ENCODE assay signal across 15 cellular contexts in the genomic region with DNA sequence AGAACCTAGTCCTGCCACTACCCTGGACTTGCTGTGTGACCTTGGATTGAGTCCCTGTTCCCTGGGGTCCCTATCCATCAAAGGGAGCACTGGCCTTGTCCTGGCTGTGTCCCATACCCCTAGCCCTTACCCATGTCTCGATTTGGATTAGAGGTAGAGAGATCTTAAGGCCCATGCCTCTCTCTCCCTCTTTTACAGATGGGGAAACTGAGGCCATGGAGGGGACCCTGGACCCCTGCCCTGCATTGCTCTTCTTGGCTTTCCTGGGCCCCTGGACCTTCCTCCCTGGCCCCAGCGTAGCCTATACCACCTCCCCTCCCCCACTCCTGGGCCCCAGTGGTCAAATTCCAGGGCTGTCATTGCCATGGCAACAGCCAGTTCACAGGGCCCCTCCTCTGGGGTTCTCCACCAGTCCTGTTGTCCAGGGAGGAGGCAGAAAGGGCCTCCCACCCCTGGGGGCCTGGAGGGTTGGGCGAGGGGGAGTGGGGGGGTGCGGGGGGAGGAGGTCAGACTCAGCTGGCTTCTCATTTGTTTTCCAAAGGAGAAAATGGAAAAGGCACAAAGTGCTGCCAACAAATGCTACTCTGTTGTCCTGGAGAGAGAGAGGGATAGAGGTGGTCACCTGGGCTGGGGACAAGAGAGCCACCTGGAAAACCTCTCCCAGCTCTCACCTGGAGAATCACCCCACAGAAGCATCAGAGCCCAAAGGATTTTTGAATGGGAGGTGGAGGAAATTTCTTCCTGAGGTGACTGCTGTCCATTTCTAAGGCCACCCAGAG. TPM values are rescaled to one million over a fixed set of nuclear protein-coding genes. Genes with fewer than 3 reads are reported as not detected.
DNase-seq lines count a peak whose midpoint lies in the region; ATAC-seq and TF ChIP-seq lines count a peak whose summit lies in the region.
"Had no signal": no experiment of that assay in that cellular context is flagged by ENCODE, and none has a peak within 500 bp of the region (broad histone marks: within the 10 kb centered on the region; RNA-seq: fewer than 3 reads in every experiment).

No MANE protein-coding gene starts in this region.

- CTCF ChIA-PET in SK-N-SH (lab: Yijun Ruan, JAX) = interaction anchor here (0.7 to 17.6 kb wide), 11 partner anchors 9 to 94 kb away, joined by 3 to 223 read pairs (median 3); a partner anchor contains a TSS

- in situ Hi-C loops in GM13977 (cut with MboI; ENCODE audit: low pct_unique_long_range_greater_than_20kb, low sequenced_read_pairs, unreplicated experiment) = no loop called here

- peaks cover 72 to 73% of the 10 kb centered on the region in 2 experiments for H3K4me1 ChIP-seq in SK-N-SH (ENCODE audit: control insufficient read depth in 1 of 2, insufficient read depth in 2 of 2, low read depth in 1 of 2, low read length in 1 of 2)
- H3K4me1 ChIP-seq in esophagus (ENCODE audit: control insufficient read depth in 2 of 2, insufficient read depth in 2 of 2, low read length in 1 of 2) = peaks cover 4 to 5% of the 10 kb centered on the region in 2 donors
- peaks cover 87% of the 10 kb centered on the region for H3K4me1 ChIP-seq in muscle layer of colon (ENCODE audit: insufficient read depth, low read length)
- peaks cover 77% of the 10 kb centered on the region for H3K4me1 ChIP-seq in upper lobe of right lung

- peak overlapping the region; percentile 80 for H3K4me2 ChIP-seq in SK-N-SH

- TF ChIP-seq CTCF in SK-N-SH (IDR thresholded peaks at IDR 0.05) = no peak
- no peak for TF ChIP-seq CTCF in upper lobe of right lung (IDR thresholded peaks at IDR 0.05)
- no peak for TF ChIP-seq CTCF in GM13977 (IDR thresholded peaks at IDR 0.05; ENCODE audit: extremely low read depth, insufficient read depth, missing control alignments)

- no peak for ATAC-seq in SK-N-SH treated with all-trans-retinoic acid at 6 μM for 48 hours
- ATAC-seq in upper lobe of right lung = no peak
- ATAC-seq in GM18517 (IDR thresholded peaks at IDR 0.05; ENCODE audit: unreplicated experiment) = no peak
- ATAC-seq: left lobe of liver, T-cell had no signal

- H3K9me3 ChIP-seq in SK-N-SH (no peaks in the 10 kb centered on the region), esophagus (ENCODE audit: control insufficient read depth in 2 of 2, insufficient read depth in 1 of 2, low read depth in 1 of 2, low read length in 1 of 2) (no peaks in the 10 kb centered on the region), muscle layer of colon (ENCODE audit: low read length) (no peaks in the 10 kb centered on the region), upper lobe of right lung (no peaks in the 10 kb centered on the region)

- TF ChIP-seq EP300 in SK-N-SH (IDR thresholded peaks at IDR 0.05; ENCODE audit: borderline replicate concordance in 1 of 2, low read depth in 1 of 2, low read length in 1 of 2) = no peak

- POLR2A ChIA-PET in SK-N-SH (lab: Yijun Ruan, JAX) = interaction anchor here (0.7 kb wide), 1 partner anchor 19 kb away, joined by 3 read pairs; no protein-coding TSS in a partner anchor

- H3K4me3 ChIP-seq in SK-N-SH (ENCODE audit: low read depth in 2 of 2, low read length in 1 of 2) = no peak overlapping the region
- no peak overlapping the region for H3K4me3 ChIP-seq in esophagus (ENCODE audit: low read depth in 1 of 2, low read length in 2 of 2)
- H3K4me3 ChIP-seq in muscle layer of colon (ENCODE audit: low read depth in 1 of 2, low read length in 2 of 2) = no peak overlapping the region
- no peak overlapping the region for H3K4me3 ChIP-seq in upper lobe of right lung

- TF ChIP-seq RAD21 in SK-N-SH (IDR thresholded peaks at IDR 0.05; ENCODE audit: low read length) = no peak

- 40% methylated on average over 3 of the region's 4 CpGs for WGBS in SK-N-SH (ENCODE audit: low lambda C conversion rate)
- WGBS in esophagus, 2 donors = 56 to 58% methylated on average over 2 to 4 of the region's 4 CpGs

- H3K27ac ChIP-seq in SK-N-SH (ENCODE audit: low read depth in 2 of 2, low read length in 1 of 2) (peak overlapping the region; percentile 68 to 98; a peak in 3 of 4 replicates), esophagus (ENCODE audit: low read depth in 2 of 2, low read length in 1 of 2) (peak overlapping the region; percentile 26 to 55), muscle layer of colon (ENCODE audit: low read depth, low read length) (peak overlapping the region; percentile 91), upper lobe of right lung (peak overlapping the region; percentile 26)

- DNase-seq in SK-N-SH (peak; percentile 67), upper lobe of right lung (no peak), cerebellar nuclear complex (lab: John Stamatoyannopoulos, UW) (no peak), GM13977 (ENCODE audit: low spot score) (no peak)
- DNase-seq: effector CD4-positive, alpha-beta T cell; GDM1; NCI-H524; stimulated activated CD4-positive, alpha-beta T cell treated with anti-CD3 and anti-CD28 coated beads, Interleukin-15, amount 100 ng/mL, for 24 hours; substantia nigra; T-cell had no signal

- H3K9ac ChIP-seq in SK-N-SH (no peak overlapping the region; the same call in 1 of the 2 replicates), muscle layer of colon (ENCODE audit: low read length) (no peak overlapping the region)

- peaks cover 18% of the 10 kb centered on the region for H4K20me1 ChIP-seq in SK-N-SH (ENCODE audit: insufficient read depth)

- intact Hi-C loops in upper lobe of right lung (cut with DNase I) = no loop called here

- H3K79me2 ChIP-seq in SK-N-SH (ENCODE audit: insufficient read depth) = peaks cover 91% of the 10 kb centered on the region

- H2AFZ ChIP-seq in SK-N-SH (ENCODE audit: low read depth) = no peak overlapping the region

- H3K36me3 ChIP-seq in SK-N-SH (replicated peaks in 1 of 2; ENCODE audit: control insufficient read depth in 1 of 2, insufficient read depth in 2 of 2, low read length in 1 of 2) = peaks cover 0 to 5% of the 10 kb centered on the region in 2 experiments
- no peaks in the 10 kb centered on the region for H3K36me3 ChIP-seq in esophagus (ENCODE audit: control insufficient read depth in 2 of 2, insufficient read depth in 2 of 2, low read length in 1 of 2)
- H3K36me3 ChIP-seq in muscle layer of colon (ENCODE audit: insufficient read depth, low read length) = no peaks in the 10 kb centered on the region
- H3K36me3 ChIP-seq in upper lobe of right lung = no peaks in the 10 kb centered on the region

- no peaks in the 10 kb centered on the region for H3K9me2 ChIP-seq in SK-N-SH

- H3F3A ChIP-seq in SK-N-SH (replicated peaks; ENCODE audit: insufficient read depth) = peaks cover 51% of the 10 kb centered on the region

- no peaks in the 10 kb centered on the region for H3K27me3 ChIP-seq in SK-N-SH (ENCODE audit: insufficient read depth)
- H3K27me3 ChIP-seq in esophagus (ENCODE audit: control insufficient read depth in 1 of 2, insufficient read depth in 2 of 2, low read length in 2 of 2) = no peaks in the 10 kb centered on the region
- no peaks in the 10 kb centered on the region for H3K27me3 ChIP-seq in muscle layer of colon (ENCODE audit: control insufficient read depth in 1 of 2, insufficient read depth in 2 of 2, low read length in 2 of 2)
- H3K27me3 ChIP-seq in upper lobe of right lung = no peaks in the 10 kb centered on the region

TF ChIP-seq in SK-N-SH treated with all-trans-retinoic acid at 6 μM for 48 hours, 23 proteins besides CTCF, POLR2A, EP300 and RAD21 (continues in another document):
- TF ChIP-seq, protein P1, sequence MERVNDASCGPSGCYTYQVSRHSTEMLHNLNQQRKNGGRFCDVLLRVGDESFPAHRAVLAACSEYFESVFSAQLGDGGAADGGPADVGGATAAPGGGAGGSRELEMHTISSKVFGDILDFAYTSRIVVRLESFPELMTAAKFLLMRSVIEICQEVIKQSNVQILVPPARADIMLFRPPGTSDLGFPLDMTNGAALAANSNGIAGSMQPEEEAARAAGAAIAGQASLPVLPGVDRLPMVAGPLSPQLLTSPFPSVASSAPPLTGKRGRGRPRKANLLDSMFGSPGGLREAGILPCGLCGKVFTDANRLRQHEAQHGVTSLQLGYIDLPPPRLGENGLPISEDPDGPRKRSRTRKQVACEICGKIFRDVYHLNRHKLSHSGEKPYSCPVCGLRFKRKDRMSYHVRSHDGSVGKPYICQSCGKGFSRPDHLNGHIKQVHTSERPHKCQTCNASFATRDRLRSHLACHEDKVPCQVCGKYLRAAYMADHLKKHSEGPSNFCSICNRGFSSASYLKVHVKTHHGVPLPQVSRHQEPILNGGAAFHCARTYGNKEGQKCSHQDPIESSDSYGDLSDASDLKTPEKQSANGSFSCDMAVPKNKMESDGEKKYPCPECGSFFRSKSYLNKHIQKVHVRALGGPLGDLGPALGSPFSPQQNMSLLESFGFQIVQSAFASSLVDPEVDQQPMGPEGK (CRISPR knock-in tag; IDR thresholded peaks at IDR 0.05; ENCODE audit: borderline replicate concordance) = no peak

RNA-seq across cellular contexts. Expression of a gene that starts 23.3 kb away (rescaled TPM):
- polyA plus RNA-seq in SK-N-SH (2012; rRNA removed) (45.9 and 48.4 TPM in 2 replicates), esophagus (10 to 100 TPM in 1 of 2 donors, 1 to 10 TPM in 1; 8.2 to 11.8 TPM)
- 8.0 and 13.3 TPM in 2 replicates for polyA plus RNA-seq in SK-N-SH (2012; cell fraction: cytosol; rRNA removed)
- 273 and 324 TPM in 2 replicates for polyA plus RNA-seq in SK-N-SH (2012; cell fraction: nucleus; rRNA removed)
- 74.5 TPM for total RNA-seq in upper lobe of right lung

RNA-seq across cellular contexts. Expression of a gene that starts 44.9 kb away (rescaled TPM):
- 4.3 and 5.5 TPM in 2 replicates for polyA plus RNA-seq in SK-N-SH (2012; rRNA removed)
- 1.9 and 2.5 TPM in 2 replicates for polyA plus RNA-seq in SK-N-SH (2012; cell fraction: cytosol; rRNA removed)
- 12.2 and 12.5 TPM in 2 replicates for polyA plus RNA-seq in SK-N-SH (2012; cell fraction: nucleus; rRNA removed)
- polyA plus RNA-seq in esophagus = 1 to 10 TPM; 3.8 to 3.9 TPM
- 11.7 TPM for total RNA-seq in upper lobe of right lung

RNA-seq across cellular contexts. Expression of a gene that starts 59.2 kb away (rescaled TPM):
- polyA plus RNA-seq in SK-N-SH (2012; rRNA removed) (0.15 and 0.16 TPM in 2 replicates), esophagus (1 to 10 TPM in 1 of 2 donors, under 1 TPM in 1; 0.71 to 1.7 TPM)
- 0.09 and 0.31 TPM in 2 replicates for polyA plus RNA-seq in SK-N-SH (2012; cell fraction: cytosol; rRNA removed)
- 0.26 and 0.27 TPM in 2 replicates for polyA plus RNA-seq in SK-N-SH (2012; cell fraction: nucleus; rRNA removed)
- total RNA-seq in upper lobe of right lung = 3.2 TPM

Comparison
In these comparisons a context has a peak if more than half of its experiments do, and no peak if none do; other contexts are left out.
1. H3K27ac ChIP-seq: peak in every context shown above with its lines; median percentile 91 in muscle layer of colon; 83 in SK-N-SH; 40 in esophagus; 26 in upper lobe of right lung.